ENCODE assay signal across 14 cellular contexts in genomic region chr15:59199775-59200465, GRCh38. TPM values are rescaled to one million over a fixed set of nuclear protein-coding genes. Genes with fewer than 3 reads are reported as not detected.
DNase-seq lines count a peak whose midpoint lies in the region; ATAC-seq and TF ChIP-seq lines count a peak whose summit lies in the region.
"Had no signal": no experiment of that assay in that cellular context is flagged by ENCODE, and none has a peak within 500 bp of the region (broad histone marks: within the 10 kb centered on the region; RNA-seq: fewer than 3 reads in every experiment).

No MANE protein-coding gene starts in this region.

- H3K4me3 Mint-ChIP-seq in activated CD8-positive, alpha-beta T cell treated with anti-CD3 and anti-CD28 coated beads, Interleukin-2, amount 10 ng/mL, durations not matched to agents 7 days and 5 days, result no peak overlapping the region
- no peak overlapping the region for H3K4me3 Mint-ChIP-seq in CD8-positive, alpha-beta memory T cell

- ATAC-seq in GM19035 (IDR thresholded peaks at IDR 0.05; ENCODE audit: unreplicated experiment), result no peak
- no peak for ATAC-seq in activated CD8-positive, alpha-beta T cell treated with anti-CD3 and anti-CD28 coated beads, Interleukin-2, amount 10 ng/mL, durations not matched to agents 7 days and 5 days

- H3K9me2 ChIP-seq in SK-N-SH, result no peaks in the 10 kb centered on the region

- H3K36me3 ChIP-seq in SK-N-SH (replicated peaks in 1 of 2; ENCODE audit: control insufficient read depth in 1 of 2, insufficient read depth in 2 of 2, low read length in 1 of 2), result peaks cover 13 to 34% of the 10 kb centered on the region in 2 experiments
- H3K36me3 ChIP-seq in CD8-positive, alpha-beta memory T cell (ENCODE audit: insufficient read depth, low read length), result no peaks in the 10 kb centered on the region
- H3K36me3 ChIP-seq: cardiac muscle cell had no signal

- no peak overlapping the region for H2AFZ ChIP-seq in SK-N-SH (ENCODE audit: low read depth)

- no peaks in the 10 kb centered on the region for H4K20me1 ChIP-seq in SK-N-SH (ENCODE audit: insufficient read depth)

- TF ChIP-seq RAD21 in SK-N-SH (IDR thresholded peaks at IDR 0.05; ENCODE audit: low read length), result no peak

- no peaks in the 10 kb centered on the region for H3K27me3 Mint-ChIP-seq in activated CD8-positive, alpha-beta T cell treated with anti-CD3 and anti-CD28 coated beads, Interleukin-2, amount 10 ng/mL, durations not matched to agents 7 days and 5 days (ENCODE audit: low read depth)
- no peaks in the 10 kb centered on the region for H3K27me3 Mint-ChIP-seq in CD8-positive, alpha-beta memory T cell

- H3K9ac ChIP-seq in SK-N-SH, result peak overlapping the region; percentile 57; the same call in 1 of the 2 replicates

- WGBS in SK-N-SH (ENCODE audit: low lambda C conversion rate), result 77% methylated on average over 8 of the region's 9 CpGs

- no peak for TF ChIP-seq CTCF in SK-N-SH (IDR thresholded peaks at IDR 0.05)
- TF ChIP-seq CTCF in fibroblast of mammary gland (conservative IDR thresholded peaks at IDR 0.05; ENCODE audit: control insufficient read depth, insufficient read depth, low read depth, low read length), result no peak

- peak in 1 of 2 experiments; percentile 48; a peak in 1 of 4 replicates for TF ChIP-seq EP300 in SK-N-SH (IDR thresholded peaks at IDR 0.05; ENCODE audit: borderline replicate concordance in 1 of 2, low read depth in 1 of 2, low read length in 1 of 2)

- no peaks in the 10 kb centered on the region for H3K9me3 Mint-ChIP-seq in activated CD8-positive, alpha-beta T cell treated with anti-CD3 and anti-CD28 coated beads, Interleukin-2, amount 10 ng/mL, durations not matched to agents 7 days and 5 days (ENCODE audit: insufficient read depth)
- H3K9me3 Mint-ChIP-seq in CD8-positive, alpha-beta memory T cell, result no peaks in the 10 kb centered on the region

- no peaks in the 10 kb centered on the region for H3K79me2 ChIP-seq in SK-N-SH (ENCODE audit: insufficient read depth)

- peaks cover 0 to 8% of the 10 kb centered on the region in 2 experiments; a peak in 3 of 4 replicates for H3K4me1 ChIP-seq in SK-N-SH (ENCODE audit: control insufficient read depth in 1 of 2, insufficient read depth in 2 of 2, low read depth in 1 of 2, low read length in 1 of 2)
- no peaks in the 10 kb centered on the region for H3K4me1 ChIP-seq in CD8-positive, alpha-beta memory T cell (ENCODE audit: insufficient read depth, low read length)

- H3K4me2 ChIP-seq in SK-N-SH, result 0 out of 2 replicates have a peak overlapping the region, but pooled peaks have one; percentile 38

- H3K27ac Mint-ChIP-seq in activated CD8-positive, alpha-beta T cell treated with anti-CD3 and anti-CD28 coated beads, Interleukin-2, amount 10 ng/mL, durations not matched to agents 7 days and 5 days, result no peak overlapping the region
- H3K27ac Mint-ChIP-seq in CD8-positive, alpha-beta memory T cell, result no peak overlapping the region

- H3K27me3 ChIP-seq in SK-N-SH (ENCODE audit: insufficient read depth), result no peaks in the 10 kb centered on the region
- no peaks in the 10 kb centered on the region for H3K27me3 ChIP-seq in CD8-positive, alpha-beta memory T cell (ENCODE audit: insufficient read depth, low read length, poor library complexity, severe bottlenecking)
- H3K27me3 ChIP-seq: cardiac muscle cell had no signal

- peaks cover 16% of the 10 kb centered on the region for H3F3A ChIP-seq in SK-N-SH (replicated peaks; ENCODE audit: insufficient read depth)

- H3K4me3 ChIP-seq in SK-N-SH (ENCODE audit: low read depth in 2 of 2, low read length in 1 of 2) (no peak overlapping the region), fibroblast of mammary gland (ENCODE audit: control insufficient read depth, low read depth, low read length) (no peak overlapping the region), skeletal muscle cell (ENCODE audit: low read depth, low read length) (no peak overlapping the region)
- H3K4me3 ChIP-seq in CD8-positive, alpha-beta memory T cell (ENCODE audit: low read length), result no peak overlapping the region
- H3K4me3 ChIP-seq: cardiac muscle cell had no signal

- DNase-seq in H4 (ENCODE audit: low spot score), result peak; percentile 34
- no peak for DNase-seq in SK-N-SH
- peak; percentile 88 for DNase-seq in fibroblast of mammary gland (ENCODE audit: low read depth)
- peak; percentile 32 for DNase-seq in skeletal muscle cell (ENCODE audit: low read depth)
- no peak for DNase-seq in cerebellar cortex (ENCODE audit: low spot score)
- DNase-seq in activated CD8-positive, alpha-beta T cell treated with anti-CD3 and anti-CD28 coated beads, Interleukin-2, amount 10 ng/mL, durations not matched to agents 7 days and 5 days, result no peak
- DNase-seq in CD8-positive, alpha-beta memory T cell, result no peak
- DNase-seq: DMS153, NCI-H2081 treated with DMSO at 0.1 percent for 48 hours, occipital lobe, SIG-M5 had no signal

- H3K4me1 Mint-ChIP-seq in activated CD8-positive, alpha-beta T cell treated with anti-CD3 and anti-CD28 coated beads, Interleukin-2, amount 10 ng/mL, durations not matched to agents 7 days and 5 days (ENCODE audit: low read depth), result peaks cover 2% of the 10 kb centered on the region
- H3K4me1 Mint-ChIP-seq in CD8-positive, alpha-beta memory T cell, result peaks cover 0 to 2% (median 0%) of the 10 kb centered on the region in 3 donors

- H3K9me3 ChIP-seq in SK-N-SH, result no peaks in the 10 kb centered on the region
- no peaks in the 10 kb centered on the region for H3K9me3 ChIP-seq in CD8-positive, alpha-beta memory T cell (ENCODE audit: low read length)

- CTCF ChIA-PET in SK-N-SH (lab: Yijun Ruan, JAX), result no interaction called here
- CTCF ChIA-PET in activated CD8-positive, alpha-beta T cell treated with anti-CD3 and anti-CD28 coated beads, Interleukin-2, amount 10 ng/mL, durations not matched to agents 7 days and 5 days (lab: Charles Lee), result no interaction called here
- CTCF ChIA-PET in CD8-positive, alpha-beta memory T cell (lab: Charles Lee), result no interaction called here

- POLR2A ChIA-PET in SK-N-SH (lab: Yijun Ruan, JAX), result no interaction called here
- POLR2A ChIA-PET in activated CD8-positive, alpha-beta T cell treated with anti-CD3 and anti-CD28 coated beads, Interleukin-2, amount 10 ng/mL, durations not matched to agents 7 days and 5 days (lab: Charles Lee), result no interaction called here
- POLR2A ChIA-PET in CD8-positive, alpha-beta memory T cell (lab: Charles Lee), result no interaction called here

- peak overlapping the region in 1 of 2 experiments; percentile 81; a peak in 2 of 4 replicates for H3K27ac ChIP-seq in SK-N-SH (ENCODE audit: low read depth in 2 of 2, low read length in 1 of 2)
- no peak overlapping the region for H3K27ac ChIP-seq in CD8-positive, alpha-beta memory T cell (ENCODE audit: low read depth, low read length)
- H3K27ac ChIP-seq: cardiac muscle cell had no signal

- peaks cover 45% of the 10 kb centered on the region for H3K36me3 Mint-ChIP-seq in activated CD8-positive, alpha-beta T cell treated with anti-CD3 and anti-CD28 coated beads, Interleukin-2, amount 10 ng/mL, durations not matched to agents 7 days and 5 days (ENCODE audit: low read depth)
- H3K36me3 Mint-ChIP-seq in CD8-positive, alpha-beta memory T cell, result no peaks in the 10 kb centered on the region

TF ChIP-seq in SK-N-SH, 30 proteins besides CTCF, POLR2A, EP300 and RAD21 (continues in another document):
- no peak for TF ChIP-seq NRF1 (IDR thresholded peaks at IDR 0.05; ENCODE audit: low read depth, low read length)
- peak; percentile 71 for TF ChIP-seq JUND (IDR thresholded peaks at IDR 0.05)
- no peak for TF ChIP-seq SMC3 (IDR thresholded peaks at IDR 0.05; ENCODE audit: low read depth, low read length)
- no peak for TF ChIP-seq REST (IDR thresholded peaks at IDR 0.05; ENCODE audit: low read depth, low read length)
- TF ChIP-seq RCOR1 (IDR thresholded peaks at IDR 0.05; ENCODE audit: low read length), result no peak
- no peak for TF ChIP-seq IRF3 (IDR thresholded peaks at IDR 0.05; ENCODE audit: low read depth, low read length)

RNA-seq across cellular contexts. Expression of gene LDHAL6B, which starts 6.7 kb away (rescaled TPM):
- not detected in 2 replicates for total RNA-seq in H4 (2014; rRNA removed; shearing (Covaris generic))
- polyA plus RNA-seq in SK-N-SH (2012; rRNA removed), result not detected in 2 replicates
- not detected in 2 replicates for polyA plus RNA-seq in SK-N-SH (2012; cell fraction: cytosol; rRNA removed)
- polyA plus RNA-seq in SK-N-SH (2012; cell fraction: nucleus; rRNA removed), result not detected in 2 replicates
- not detected for total RNA-seq in activated CD8-positive, alpha-beta T cell treated with anti-CD3 and anti-CD28 coated beads, Interleukin-2, amount 10 ng/mL, durations not matched to agents 7 days and 5 days
- not detected for total RNA-seq in CD8-positive, alpha-beta memory T cell
- polyA plus RNA-seq in CD8-positive, alpha-beta memory T cell, result not detected
- total RNA-seq: cardiac muscle cell, occipital lobe, urinary bladder had no signal
- polyA plus RNA-seq: cardiac muscle cell, urinary bladder had no signal

Comparison
In these comparisons a context has a peak if more than half of its experiments do, and no peak if none do; other contexts are left out.
1. DNase-seq: peak in H4 (single experiment), fibroblast of mammary gland (single experiment) and skeletal muscle cell (single experiment); none in SK-N-SH (single experiment), cerebellar cortex (single experiment), activated CD8-positive, alpha-beta T cell treated with anti-CD3 and anti-CD28 coated beads, Interleukin-2, amount 10 ng/mL, durations not matched to agents 7 days and 5 days (single experiment) and CD8-positive, alpha-beta memory T cell (0 of 5).